ENCODE assay signal across 1 cellular context in genomic region chr6:142935553-142936517, GRCh38.
TF ChIP-seq lines count a peak whose summit lies in the region.

No MANE protein-coding gene starts in this region.

TF ChIP-seq in GM23338, 12 proteins besides CTCF, POLR2A, EP300 and RAD21 (continued from another document):
- no peak for TF ChIP-seq CREB1 (CRISPR knock-in tag; IDR thresholded peaks at IDR 0.05; ENCODE audit: low read depth)
- no peak for TF ChIP-seq NANOG (IDR thresholded peaks at IDR 0.05; ENCODE audit: borderline replicate concordance)
- TF ChIP-seq REST (IDR thresholded peaks at IDR 0.05; ENCODE audit: unreplicated experiment), result no peak
- no peak for TF ChIP-seq STAT1 (IDR thresholded peaks at IDR 0.05; ENCODE audit: unreplicated experiment)
